ENCODE assay signal across 1 cellular context in the genomic region with DNA sequence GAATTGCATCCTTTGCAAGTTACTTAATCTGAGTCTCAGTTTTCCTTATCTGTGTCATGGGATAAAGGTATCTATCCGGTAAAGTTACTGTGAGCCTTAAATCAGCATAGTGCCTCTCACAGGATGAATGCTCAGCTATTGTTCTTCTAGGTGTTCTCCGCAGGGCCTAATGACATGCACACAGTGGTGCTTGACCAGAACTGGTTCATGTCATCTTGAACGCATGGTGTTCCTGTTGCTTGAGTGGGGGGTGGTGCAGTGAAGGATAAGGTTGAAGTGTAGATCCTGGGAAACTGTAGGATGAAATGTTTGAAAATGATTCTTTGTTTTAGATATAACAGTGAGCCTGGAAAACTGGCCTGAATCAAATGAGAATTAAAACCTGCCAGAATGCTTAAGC.
TF ChIP-seq lines count a peak whose summit lies in the region.

No MANE protein-coding gene starts in this region.

TF ChIP-seq in GM23338, 12 proteins besides CTCF, POLR2A, EP300 and RAD21 (continued from another document):
- TF ChIP-seq ZNF114 (CRISPR knock-in tag; IDR thresholded peaks at IDR 0.05) (no peak), STAT1 (IDR thresholded peaks at IDR 0.05; ENCODE audit: unreplicated experiment) (no peak)
